Comparison of ENCODE assay signal across 2 cellular contexts in genomic region chr1:36352910-36353878, GRCh38.
TF ChIP-seq lines count a peak whose summit lies in the region.

No MANE protein-coding gene starts in this region.

TF ChIP-seq in SK-N-SH, 30 proteins besides CTCF, POLR2A, EP300 and RAD21:
- no peak for TF ChIP-seq REST (IDR thresholded peaks at IDR 0.05; ENCODE audit: low read depth, low read length)
- no peak for TF ChIP-seq RFX5 (IDR thresholded peaks at IDR 0.05; ENCODE audit: low read length)
- TF ChIP-seq SMC3 (IDR thresholded peaks at IDR 0.05; ENCODE audit: low read depth, low read length) = no peak
- TF ChIP-seq, protein P1, sequence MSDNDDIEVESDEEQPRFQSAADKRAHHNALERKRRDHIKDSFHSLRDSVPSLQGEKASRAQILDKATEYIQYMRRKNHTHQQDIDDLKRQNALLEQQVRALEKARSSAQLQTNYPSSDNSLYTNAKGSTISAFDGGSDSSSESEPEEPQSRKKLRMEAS (IDR thresholded peaks at IDR 0.05; ENCODE audit: low read depth) = 0 out of 2 replicates have a peak, but pooled peaks have one; percentile 7
- no peak for TF ChIP-seq TEAD4 (IDR thresholded peaks at IDR 0.05; ENCODE audit: borderline replicate concordance, insufficient read depth)
- no peak for TF ChIP-seq NRF1 (IDR thresholded peaks at IDR 0.05; ENCODE audit: low read depth, low read length)
- peak; percentile 43; the same call in 1 of the 2 replicates for TF ChIP-seq JUND (IDR thresholded peaks at IDR 0.05)
- no peak for TF ChIP-seq IRF3 (IDR thresholded peaks at IDR 0.05; ENCODE audit: low read depth, low read length)
- TF ChIP-seq FOSL2 (IDR thresholded peaks at IDR 0.05; ENCODE audit: borderline replicate concordance, low read depth) = peak; percentile 61; the same call in 1 of the 2 replicates
TF ChIP-seq in SK-N-SH: peak in this region for 3.

TF ChIP-seq in SK-N-SH treated with all-trans-retinoic acid at 6 μM for 48 hours, 23 proteins besides CTCF, POLR2A, EP300 and RAD21 (continued from another document):
- TF ChIP-seq CSRNP3 (CRISPR knock-in tag; IDR thresholded peaks at IDR 0.05) = no peak
- no peak for TF ChIP-seq RARB (CRISPR knock-in tag; IDR thresholded peaks at IDR 0.05)
- TF ChIP-seq ISL1 (CRISPR knock-in tag; IDR thresholded peaks at IDR 0.05) = no peak
- TF ChIP-seq BACH2 (CRISPR knock-in tag; IDR thresholded peaks at IDR 0.05; ENCODE audit: borderline replicate concordance) = no peak
- TF ChIP-seq, protein P2, sequence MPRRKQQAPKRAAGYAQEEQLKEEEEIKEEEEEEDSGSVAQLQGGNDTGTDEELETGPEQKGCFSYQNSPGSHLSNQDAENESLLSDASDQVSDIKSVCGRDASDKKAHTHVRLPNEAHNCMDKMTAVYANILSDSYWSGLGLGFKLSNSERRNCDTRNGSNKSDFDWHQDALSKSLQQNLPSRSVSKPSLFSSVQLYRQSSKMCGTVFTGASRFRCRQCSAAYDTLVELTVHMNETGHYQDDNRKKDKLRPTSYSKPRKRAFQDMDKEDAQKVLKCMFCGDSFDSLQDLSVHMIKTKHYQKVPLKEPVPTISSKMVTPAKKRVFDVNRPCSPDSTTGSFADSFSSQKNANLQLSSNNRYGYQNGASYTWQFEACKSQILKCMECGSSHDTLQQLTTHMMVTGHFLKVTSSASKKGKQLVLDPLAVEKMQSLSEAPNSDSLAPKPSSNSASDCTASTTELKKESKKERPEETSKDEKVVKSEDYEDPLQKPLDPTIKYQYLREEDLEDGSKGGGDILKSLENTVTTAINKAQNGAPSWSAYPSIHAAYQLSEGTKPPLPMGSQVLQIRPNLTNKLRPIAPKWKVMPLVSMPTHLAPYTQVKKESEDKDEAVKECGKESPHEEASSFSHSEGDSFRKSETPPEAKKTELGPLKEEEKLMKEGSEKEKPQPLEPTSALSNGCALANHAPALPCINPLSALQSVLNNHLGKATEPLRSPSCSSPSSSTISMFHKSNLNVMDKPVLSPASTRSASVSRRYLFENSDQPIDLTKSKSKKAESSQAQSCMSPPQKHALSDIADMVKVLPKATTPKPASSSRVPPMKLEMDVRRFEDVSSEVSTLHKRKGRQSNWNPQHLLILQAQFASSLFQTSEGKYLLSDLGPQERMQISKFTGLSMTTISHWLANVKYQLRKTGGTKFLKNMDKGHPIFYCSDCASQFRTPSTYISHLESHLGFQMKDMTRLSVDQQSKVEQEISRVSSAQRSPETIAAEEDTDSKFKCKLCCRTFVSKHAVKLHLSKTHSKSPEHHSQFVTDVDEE (CRISPR knock-in tag; IDR thresholded peaks at IDR 0.05) = no peak
- TF ChIP-seq ZNF8 (CRISPR knock-in tag; IDR thresholded peaks at IDR 0.05) = no peak
- TF ChIP-seq ESRRG (CRISPR knock-in tag; IDR thresholded peaks at IDR 0.05) = no peak
- TF ChIP-seq OSR1 (CRISPR knock-in tag; IDR thresholded peaks at IDR 0.05) = no peak
- TF ChIP-seq TOX (CRISPR knock-in tag; IDR thresholded peaks at IDR 0.05; ENCODE audit: borderline replicate concordance) = no peak
- no peak for TF ChIP-seq CSDC2 (CRISPR knock-in tag; IDR thresholded peaks at IDR 0.05)
- no peak for TF ChIP-seq ZFP3 (CRISPR knock-in tag; IDR thresholded peaks at IDR 0.05)
- TF ChIP-seq GLIS3 (CRISPR knock-in tag; IDR thresholded peaks at IDR 0.05) = no peak
- TF ChIP-seq POU6F1 (CRISPR knock-in tag; IDR thresholded peaks at IDR 0.05; ENCODE audit: borderline replicate concordance, low read depth) = no peak
- no peak for TF ChIP-seq ARNTL (CRISPR knock-in tag; IDR thresholded peaks at IDR 0.05; ENCODE audit: borderline replicate concordance, low read depth)
- no peak for TF ChIP-seq PATZ1 (CRISPR knock-in tag; IDR thresholded peaks at IDR 0.05; ENCODE audit: borderline replicate concordance)
